ENCODE assay signal across 28 cellular contexts in genomic region chr11:86623041-86623621, GRCh38. TPM values are rescaled to one million over a fixed set of nuclear protein-coding genes. Genes with fewer than 3 reads are reported as not detected.
DNase-seq lines count a peak whose midpoint lies in the region; ATAC-seq and TF ChIP-seq lines count a peak whose summit lies in the region.
"Had no signal": no experiment of that assay in that cellular context is flagged by ENCODE, and none has a peak within 500 bp of the region (broad histone marks: within the 10 kb centered on the region; RNA-seq: fewer than 3 reads in every experiment).

No MANE protein-coding gene starts in this region.

- H3K18ac ChIP-seq in IMR-90 (ENCODE audit: low read depth, low read length), result no peak overlapping the region

- WGBS in IMR-90 (ENCODE audit: extremely low coverage in 2 of 2, insufficient read length in 1 of 2), 2 experiments, result 88% methylated on average over 1 of the region's 4 CpGs; no CpG with 5 or more reads in 1 of the 2 experiments
- WGBS in gastroesophageal sphincter (ENCODE audit: low coverage in 1 of 2), 2 donors, result 62 to 71% methylated on average over 4 of the region's 4 CpGs

- no peak overlapping the region for H3K9ac ChIP-seq in IMR-90 (ENCODE audit: low read depth, low read length)

- H4K91ac ChIP-seq in IMR-90 (ENCODE audit: insufficient read depth, low read depth, low read length), result no peak overlapping the region

- H3K23ac ChIP-seq in IMR-90 (ENCODE audit: low read depth, low read length), result no peak overlapping the region; the same call in 1 of the 2 replicates

- H3K27ac ChIP-seq in IMR-90 (ENCODE audit: insufficient read depth, low read length) (no peak overlapping the region), gastroesophageal sphincter (peak overlapping the region in 3 of 4 donors; percentile 10 to 77 (median 48))
- H3K27ac ChIP-seq: A549, pancreas, tibial nerve had no signal

- 0 out of 2 replicates have a peak, but pooled peaks cover 2% of the 10 kb centered on the region for H3K9me1 ChIP-seq in IMR-90 (ENCODE audit: insufficient read depth, low read length)

- POLR2A ChIA-PET in IMR-90 (lab: Charles Lee; ENCODE audit: unreplicated experiment), result no interaction called here

- no peak overlapping the region for H2BK15ac ChIP-seq in IMR-90 (ENCODE audit: low read depth, low read length)

- TF ChIP-seq CTCF in IMR-90 (conservative IDR thresholded peaks at IDR 0.05; ENCODE audit: low read depth, low read length) (no peak), gastroesophageal sphincter (IDR thresholded peaks at IDR 0.05) (no peak), omental fat pad (IDR thresholded peaks at IDR 0.05) (no peak)

- BruUV-seq in IMR-90 (replicated peaks; lab: Mats Ljungman, UMichigan), result no TSS peak

- no peak overlapping the region for H3K4me3 ChIP-seq in IMR-90 (ENCODE audit: insufficient read depth, low read depth, low read length)
- H3K4me3 ChIP-seq in gastroesophageal sphincter, result no peak overlapping the region
- H3K4me3 ChIP-seq: A549, pancreas, right atrium auricular region, tibial nerve had no signal

- H3K36me3 ChIP-seq in IMR-90 (ENCODE audit: control insufficient read depth, insufficient read depth, low read length) (no peaks in the 10 kb centered on the region), gastroesophageal sphincter (no peaks in the 10 kb centered on the region)
- H3K36me3 ChIP-seq: pancreas, right atrium auricular region, tibial nerve had no signal

- dilution Hi-C loops in IMR-90 (cut with HindIII; ENCODE audit: low sequenced_read_pairs, unreplicated experiment), result no loop called here

- CTCF ChIA-PET in IMR-90 (lab: Yijun Ruan, JAX), result no interaction called here

- intact Hi-C loops in IMR-90 (cut with micrococcal nuclease), result no loop called here

- H3K27me3 ChIP-seq in IMR-90 (ENCODE audit: control insufficient read depth, insufficient read depth, low read length) (no peaks in the 10 kb centered on the region), gastroesophageal sphincter (no peaks in the 10 kb centered on the region)
- H3K27me3 ChIP-seq: pancreas, right atrium auricular region, tibial nerve had no signal

- DNase-seq in IMR-90 (no peak), astrocyte of the hippocampus (ENCODE audit: low read depth, low spot score) (peak; percentile 42), omental fat pad (ENCODE audit: low spot score) (no peak), anterior cingulate cortex (lab: John Stamatoyannopoulos, UW) (no peak), HuH-7.5 (ENCODE audit: low spot score) (no peak), T-helper 9 cell (no peak)
- DNase-seq: activated effector memory CD4-positive, alpha-beta T cell treated with anti-CD3 and anti-CD28 coated beads, Interleukin-2, amount 50 U/mL, for 16 hours; activated naive CD8-positive, alpha-beta T cell treated with anti-CD3 and anti-CD28 coated beads, Interleukin-2, amount 10 ng/mL, durations not matched to agents 7 days and 5 days; activated T-cell treated with anti-CD3 and anti-CD28 coated beads, Interleukin-2, amount 50 U/mL, for 1 hour; CD8-positive, alpha-beta memory T cell; cerebellar nuclear complex; DMS53; foreskin fibroblast; hippocampal formation; Karpas-422; left ventricle myocardium superior; NCI-H1436 treated with DMSO at 0.1 percent for 48 hours; NCI-H2107; NCI-H446; NCI-H82; pancreas; stimulated activated CD4-positive, alpha-beta T cell treated with anti-CD3 and anti-CD28 coated beads, Interleukin-2, amount 100 ng/mL, for 24 hours had no signal

- H2AFZ ChIP-seq in IMR-90 (replicated peaks; ENCODE audit: low read length, poor library complexity), result no peak overlapping the region

- H3K4me2 ChIP-seq in IMR-90 (ENCODE audit: low read depth, low read length), result no peak overlapping the region
- H3K4me2 ChIP-seq: A549 had no signal

- TF ChIP-seq EP300 in gastroesophageal sphincter (IDR thresholded peaks at IDR 0.05), result no peak

- H3K56ac ChIP-seq in IMR-90 (ENCODE audit: extremely low read depth, insufficient read depth, low read length), result no peak overlapping the region

- H2BK20ac ChIP-seq in IMR-90 (ENCODE audit: low read depth, low read length), result no peak overlapping the region

- H2BK5ac ChIP-seq in IMR-90 (ENCODE audit: low read depth, low read length, poor library complexity, severe bottlenecking), result no peak overlapping the region

- no peak overlapping the region for H3K4ac ChIP-seq in IMR-90 (ENCODE audit: low read depth, low read length)

- peak overlapping the region; percentile 68; the same call in 1 of the 2 replicates for H3K14ac ChIP-seq in IMR-90 (replicated peaks; ENCODE audit: low read depth, low read length)

- H3K79me1 ChIP-seq in IMR-90 (ENCODE audit: low read depth in 1 of 2, low read length in 2 of 2), result no peaks in the 10 kb centered on the region; a peak in 1 of 4 replicates

- no peak overlapping the region for H4K8ac ChIP-seq in IMR-90 (ENCODE audit: low read depth in 2 of 2, low read length in 2 of 2)

- TF ChIP-seq POLR2A in IMR-90 (IDR thresholded peaks at IDR 0.05; ENCODE audit: low read depth, low read length) (no peak), gastroesophageal sphincter (IDR thresholded peaks at IDR 0.05) (no peak)

- TF ChIP-seq RAD21 in IMR-90 (IDR thresholded peaks at IDR 0.05; ENCODE audit: low read length), result no peak

- in situ Hi-C loops in IMR-90 (cut with MboI; ENCODE audit: low sequenced_read_pairs), result loop anchor here (25.0 kb wide), 1 partner anchor 664 kb away; no protein-coding TSS in a partner anchor

- peak overlapping the region; percentile 5; the same call in 1 of the 2 replicates for H2AK5ac ChIP-seq in IMR-90 (ENCODE audit: low read depth, low read length)

- H4K20me1 ChIP-seq in IMR-90 (ENCODE audit: insufficient read depth, low read length), result no peaks in the 10 kb centered on the region

- H4K5ac ChIP-seq in IMR-90 (ENCODE audit: low read depth, low read length), result no peak overlapping the region

- H3K9me3 ChIP-seq in IMR-90 (ENCODE audit: control insufficient read depth, insufficient read depth, low read length) (no peaks in the 10 kb centered on the region), gastroesophageal sphincter (no peaks in the 10 kb centered on the region)
- H3K9me3 ChIP-seq: pancreas, right atrium auricular region, tibial nerve had no signal

- H2BK120ac ChIP-seq in IMR-90 (ENCODE audit: low read depth, low read length), result no peak overlapping the region

- H3K4me1 ChIP-seq in IMR-90 (ENCODE audit: control insufficient read depth, insufficient read depth, low read length) (peaks cover 8% of the 10 kb centered on the region), gastroesophageal sphincter (peaks cover under 1 to 84% (median 26%) of the 10 kb centered on the region in 3 donors)

- no peak overlapping the region for H2AK9ac ChIP-seq in IMR-90 (replicated peaks; ENCODE audit: low read depth, low read length, poor library complexity)

- no peak for ATAC-seq in IMR-90 (ENCODE audit: low read depth)
- no peak for ATAC-seq in gastroesophageal sphincter
- peak; percentile 33 for ATAC-seq in omental fat pad (ENCODE audit: low FRiP score)
- ATAC-seq in GM18520 (IDR thresholded peaks at IDR 0.05; ENCODE audit: unreplicated experiment), result no peak
- ATAC-seq: A549, HCT116, left ventricle myocardium superior had no signal

TF ChIP-seq in IMR-90, 13 proteins besides CTCF, POLR2A, EP300 and RAD21:
- TF ChIP-seq CHD1 (IDR thresholded peaks at IDR 0.05; ENCODE audit: low read depth, low read length) (no peak), MAFK (IDR thresholded peaks at IDR 0.05; ENCODE audit: low read depth, low read length) (no peak), MXI1 (IDR thresholded peaks at IDR 0.05; ENCODE audit: borderline replicate concordance, low read depth, low read length) (no peak), CEBPB (IDR thresholded peaks at IDR 0.05; ENCODE audit: low read depth, low read length) (no peak), BHLHE40 (IDR thresholded peaks at IDR 0.05; ENCODE audit: low read depth, low read length) (no peak), RCOR1 (IDR thresholded peaks at IDR 0.05; ENCODE audit: insufficient replicate concordance, low read length) (no peak), NFE2L2 (IDR thresholded peaks at IDR 0.05; ENCODE audit: low read depth, low read length) (no peak), RFX5 (IDR thresholded peaks at IDR 0.05; ENCODE audit: low read depth, low read length) (no peak), MAZ (IDR thresholded peaks at IDR 0.05; ENCODE audit: borderline replicate concordance, low read depth, low read length) (no peak), USF2 (IDR thresholded peaks at IDR 0.05; ENCODE audit: low read depth, low read length) (no peak), SMC3 (IDR thresholded peaks at IDR 0.05; ENCODE audit: low read depth, low read length) (no peak), ELK1 (IDR thresholded peaks at IDR 0.05; ENCODE audit: borderline replicate concordance, low read depth, low read length) (no peak), FOS (IDR thresholded peaks at IDR 0.05; ENCODE audit: low read depth, low read length) (no peak)
TF ChIP-seq in IMR-90: peak in this region for 0.

RNA-seq across cellular contexts. Expression of gene ME3, which starts 49.3 kb away (rescaled TPM):
- total RNA-seq in IMR-90 (2012; rRNA removed) (9.0 and 9.2 TPM in 2 replicates), gastroesophageal sphincter (10 to 100 TPM; 11.0 to 47.8 (median 44.1) TPM), omental fat pad (10 to 100 TPM; 28.4 to 93.0 (median 80.1) TPM)
- 7.8 and 10.1 TPM in 2 replicates for polyA plus RNA-seq in IMR-90 (2012; rRNA removed)
- polyA plus RNA-seq in IMR-90 (2012; cell fraction: cytosol; rRNA removed), result 2.9 and 5.5 TPM in 2 replicates
- 39.5 and 39.7 TPM in 2 replicates for polyA plus RNA-seq in IMR-90 (2012; cell fraction: nucleus; rRNA removed; ENCODE audit: low replicate concordance)
- polyA plus RNA-seq: CD8-positive, alpha-beta memory T cell had no signal
